ENCODE assay signal across 8 cellular contexts in genomic region chr6:45377041-45377554, GRCh38. TPM values are rescaled to one million over a fixed set of nuclear protein-coding genes. Genes with fewer than 3 reads are reported as not detected.
DNase-seq lines count a peak whose midpoint lies in the region; ATAC-seq, FAIRE-seq and TF ChIP-seq lines count a peak whose summit lies in the region.

No MANE protein-coding gene starts in this region.

- H3K4me3 Mint-ChIP-seq in activated T-helper 17 cell treated with anti-CD3 and anti-CD28 coated beads, Interleukin-2, amount 50 U/mL, for 72 hours = peak overlapping the region; percentile 91

- H3K4me1 Mint-ChIP-seq in activated T-helper 17 cell treated with anti-CD3 and anti-CD28 coated beads, Interleukin-2, amount 50 U/mL, for 72 hours = peaks cover 16% of the 10 kb centered on the region

- no peaks in the 10 kb centered on the region for H3K9me3 ChIP-seq in heart right ventricle

- H3K27me3 Mint-ChIP-seq in activated T-helper 17 cell treated with anti-CD3 and anti-CD28 coated beads, Interleukin-2, amount 50 U/mL, for 72 hours = no peaks in the 10 kb centered on the region

- intact Hi-C loops in heart right ventricle (cut with DNase I) = no loop called here

- peak overlapping the region; percentile 93 to 98 (median 94) for H3K27ac ChIP-seq in heart right ventricle
- H3K27ac ChIP-seq in rectal smooth muscle tissue (ENCODE audit: low read depth, low read length) = peak overlapping the region; percentile 99

- H3K4me3 ChIP-seq in heart right ventricle (peak overlapping the region; percentile 66 to 95 (median 82)), rectal smooth muscle tissue (ENCODE audit: low read length) (peak overlapping the region; percentile 96)

- H3K36me3 Mint-ChIP-seq in activated T-helper 17 cell treated with anti-CD3 and anti-CD28 coated beads, Interleukin-2, amount 50 U/mL, for 72 hours (ENCODE audit: low read depth) = peaks cover 10% of the 10 kb centered on the region

- ATAC-seq in activated T-helper 17 cell treated with anti-CD3 and anti-CD28 coated beads, Interleukin-2, amount 50 U/mL, for 72 hours (replicated peaks) = peak; percentile 1
- peak in 5 of 8 donors; percentile 1 to 11 (median 2) for ATAC-seq in heart right ventricle

- no peak for FAIRE-seq in frontal cortex (lab: Jason Lieb, UNC)

- peak overlapping the region; percentile 88 for H3K9ac ChIP-seq in rectal smooth muscle tissue (ENCODE audit: low read length)

- DNase-seq in stimulated activated CD8-positive, alpha-beta memory T cell treated with anti-CD3 and anti-CD28 coated beads, Interleukin-15, amount 100 ng/mL, for 1 hour (ENCODE audit: low read depth) = peak; percentile 63
- DNase-seq in stimulated activated CD8-positive, alpha-beta memory T cell treated with anti-CD3 and anti-CD28 coated beads, Interleukin-4, amount 100 ng/mL, for 48 hours = no peak
- DNase-seq in HT-29 (ENCODE audit: low spot score) (peak; percentile 46), heart right ventricle (no peak), frontal cortex (ENCODE audit: low spot score in 2 of 2) (no peak), glomerular visceral epithelial cell (ENCODE audit: extremely low spot score) (no peak)

- H3K36me3 ChIP-seq in heart right ventricle = no peaks in the 10 kb centered on the region
- H3K36me3 ChIP-seq in rectal smooth muscle tissue (ENCODE audit: control insufficient read depth, insufficient read depth, low read length) = no peaks in the 10 kb centered on the region

- H3K4me1 ChIP-seq in heart right ventricle (peaks cover 0 to 24% (median 12%) of the 10 kb centered on the region in 9 donors), rectal smooth muscle tissue (ENCODE audit: control insufficient read depth, insufficient read depth, low read length) (peaks cover 10% of the 10 kb centered on the region)

- 1 to 2% methylated on average over 21 of the region's 21 CpGs for WGBS in heart right ventricle, 2 donors

- TF ChIP-seq CTCF in heart right ventricle (IDR thresholded peaks at IDR 0.05) = no peak

- peak overlapping the region; percentile 100 for H3K27ac Mint-ChIP-seq in activated T-helper 17 cell treated with anti-CD3 and anti-CD28 coated beads, Interleukin-2, amount 50 U/mL, for 72 hours

- no peaks in the 10 kb centered on the region for H3K9me3 Mint-ChIP-seq in activated T-helper 17 cell treated with anti-CD3 and anti-CD28 coated beads, Interleukin-2, amount 50 U/mL, for 72 hours

- H3K27me3 ChIP-seq in heart right ventricle = no peaks in the 10 kb centered on the region
- H3K27me3 ChIP-seq in rectal smooth muscle tissue (ENCODE audit: control insufficient read depth, insufficient read depth, low read length) = no peaks in the 10 kb centered on the region

RNA-seq across cellular contexts. Expression of gene SUPT3H, which starts 0.6 kb away (rescaled TPM):
- 1.9 and 2.8 TPM in 2 replicates for total RNA-seq in HT-29 (2014; rRNA removed; shearing (Covaris generic))
- total RNA-seq in activated T-helper 17 cell treated with anti-CD3 and anti-CD28 coated beads, Interleukin-2, amount 50 U/mL, for 72 hours = 10 to 100 TPM; 12.1 to 20.0 TPM
- total RNA-seq in heart right ventricle (1 to 10 TPM; 2.1 to 6.2 (median 3.5) TPM), frontal cortex (63.6 TPM)
- 1 to 10 TPM; 2.8 to 6.1 TPM for polyA plus RNA-seq in heart right ventricle

RNA-seq across cellular contexts. Expression of gene RUNX2, which starts 49.0 kb away (rescaled TPM):
- total RNA-seq in HT-29 (2014; rRNA removed; shearing (Covaris generic)) = 5.1 and 6.8 TPM in 2 replicates
- 10 to 100 TPM; 30.8 to 33.7 TPM for total RNA-seq in activated T-helper 17 cell treated with anti-CD3 and anti-CD28 coated beads, Interleukin-2, amount 50 U/mL, for 72 hours
- total RNA-seq in heart right ventricle (1 to 10 TPM in 9 of 10 donors, under 1 TPM in 1; 0.20 to 3.0 (median 1.6) TPM), frontal cortex (0.41 TPM)
- 1 to 10 TPM in 1 of 2 donors, under 1 TPM in 1; 0.23 to 1.6 TPM for polyA plus RNA-seq in heart right ventricle

Comparison
In these comparisons a context has a peak if more than half of its experiments do, and no peak if none do; other contexts are left out.
1. DNase-seq: peak in stimulated activated CD8-positive, alpha-beta memory T cell treated with anti-CD3 and anti-CD28 coated beads, Interleukin-15, amount 100 ng/mL, for 1 hour (single experiment) and HT-29 (single experiment); none in stimulated activated CD8-positive, alpha-beta memory T cell treated with anti-CD3 and anti-CD28 coated beads, Interleukin-4, amount 100 ng/mL, for 48 hours (single experiment), heart right ventricle (0 of 2), frontal cortex (0 of 2) and glomerular visceral epithelial cell (single experiment).